ENCODE assay signal across 15 cellular contexts in the genomic region with DNA sequence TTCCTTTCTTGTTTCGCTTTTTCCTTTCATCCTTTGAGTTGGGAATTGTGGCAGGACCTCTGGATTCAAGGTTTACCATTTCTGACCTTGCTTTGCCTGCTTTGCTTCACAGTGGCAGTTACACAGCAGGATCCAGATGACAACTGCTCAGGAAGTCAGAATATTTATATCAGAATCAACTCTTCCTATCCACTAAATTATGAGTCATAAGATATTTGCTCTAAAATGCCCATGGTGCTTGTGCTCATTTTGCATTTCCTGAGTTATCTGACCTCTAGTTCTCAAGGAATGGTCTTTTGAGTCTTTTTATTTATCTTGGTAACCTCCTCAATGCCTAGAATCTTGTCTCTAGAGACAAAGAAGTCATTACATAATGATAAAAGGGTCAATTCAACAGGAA.
"Had no signal": no experiment of that assay in that cellular context is flagged by ENCODE, and none has a peak within 500 bp of the region (broad histone marks: within the 10 kb centered on the region; RNA-seq: fewer than 3 reads in every experiment).

No MANE protein-coding gene starts in this region.

- DNase-seq: activated CD8-positive, alpha-beta memory T cell treated with anti-CD3 and anti-CD28 coated beads, Interleukin-2, amount 50 U/mL, for 4 hours; activated CD8-positive, alpha-beta T cell treated with anti-CD3 and anti-CD28 coated beads for 36 hours; central memory CD4-positive, alpha-beta T cell; cortex of kidney; effector memory CD8-positive, alpha-beta T cell; erythroblast; hypothalamus; immature natural killer cell; left colon; mammary epithelial cell; nucleus accumbens; small intestine; thyroid gland; uterus had no signal

- H3K27ac ChIP-seq: right atrium auricular region, thyroid gland, uterus had no signal

- H3K4me1 ChIP-seq: right atrium auricular region, thyroid gland, uterus had no signal

- H3K27me3 ChIP-seq: right atrium auricular region, thyroid gland, uterus had no signal

- H3K9me3 ChIP-seq: right atrium auricular region, thyroid gland, uterus had no signal

- H3K36me3 ChIP-seq: right atrium auricular region, thyroid gland, uterus had no signal

- H3K4me3 ChIP-seq: right atrium auricular region, thyroid gland, uterus had no signal
